ENCODE assay signal across 7 cellular contexts in genomic region chr12:56776654-56777053, GRCh38.
"Had no signal": no experiment of that assay in that cellular context is flagged by ENCODE, and none has a peak within 500 bp of the region (broad histone marks: within the 10 kb centered on the region; RNA-seq: fewer than 3 reads in every experiment).

No MANE protein-coding gene starts in this region.

- H3K4me3 ChIP-seq: GM12878 had no signal

- FAIRE-seq: G401.6, GM12878, GM12892, GM18507, GM19239 had no signal

- ATAC-seq: GM12878 had no signal

- DNase-seq: GDM1, GF-D8 had no signal
